Comparison of ENCODE assay signal across 13 cellular contexts in the genomic region with DNA sequence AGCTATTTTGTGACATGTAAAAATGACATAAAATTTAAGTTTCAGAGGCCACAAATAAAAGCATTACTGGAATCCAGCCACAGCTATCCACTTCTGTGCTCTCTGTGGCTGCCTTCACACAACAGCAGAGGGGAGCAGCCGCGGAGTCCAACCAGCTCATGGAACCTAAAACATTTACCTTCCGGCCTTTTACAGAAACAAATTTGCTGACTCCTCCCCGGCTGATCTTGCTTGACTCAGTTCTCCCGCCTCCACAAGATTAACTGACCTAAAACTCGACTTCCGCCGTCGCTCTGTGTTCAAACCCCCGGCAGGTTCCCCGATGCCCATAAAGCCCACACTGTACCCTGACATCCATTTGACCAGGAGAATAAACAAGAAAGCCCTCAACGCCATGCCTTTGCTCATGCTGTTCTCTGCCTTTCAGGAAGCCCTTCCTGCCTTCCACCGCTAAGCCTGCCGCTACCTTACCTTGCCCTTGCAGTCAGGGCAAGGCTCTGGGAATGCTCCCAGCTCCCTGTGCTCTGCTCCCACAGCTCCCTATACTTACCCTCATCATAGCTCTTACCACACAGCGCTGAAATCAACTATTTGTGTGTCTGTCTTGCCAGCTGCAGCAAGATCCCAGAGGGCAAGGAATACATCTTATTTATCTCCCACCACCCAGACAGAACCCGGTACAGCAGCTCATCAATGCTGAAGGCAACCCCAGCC. TPM values are rescaled to one million over a fixed set of nuclear protein-coding genes. Genes with fewer than 3 reads are reported as not detected.
DNase-seq lines count a peak whose midpoint lies in the region; ATAC-seq and TF ChIP-seq lines count a peak whose summit lies in the region.
"Had no signal": no experiment of that assay in that cellular context is flagged by ENCODE, and none has a peak within 500 bp of the region (broad histone marks: within the 10 kb centered on the region; RNA-seq: fewer than 3 reads in every experiment).

No MANE protein-coding gene starts in this region.

- no peaks in the 10 kb centered on the region for H3K9me3 ChIP-seq in CD4-positive, alpha-beta T cell (ENCODE audit: control insufficient read depth, low read length)
- H3K9me3 ChIP-seq: ovary, uterus had no signal

- H3K4me3 Mint-ChIP-seq in memory B cell, result peak overlapping the region; percentile 55
- no peak overlapping the region for H3K4me3 Mint-ChIP-seq in CD4-positive, alpha-beta T cell

- POLR2A ChIA-PET in CD4-positive, alpha-beta T cell (lab: Charles Lee), result no interaction called here

- peaks cover 8% of the 10 kb centered on the region for H3K36me3 Mint-ChIP-seq in memory B cell
- no peaks in the 10 kb centered on the region for H3K36me3 Mint-ChIP-seq in CD4-positive, alpha-beta T cell (ENCODE audit: low read depth)

- intact Hi-C loops in Right ventricle myocardium inferior (cut with DNase I), result loop anchor here (5.0 kb wide), 1 partner anchor 67 kb away; no protein-coding TSS in a partner anchor
- intact Hi-C loops in cardiac septum (cut with DNase I), result no loop called here
- intact Hi-C loops in CD4-positive, alpha-beta T cell (cut with DNase I, micrococcal nuclease), result no loop called here

- ATAC-seq in Right ventricle myocardium inferior (peak; percentile 57), memory B cell (ENCODE audit: low read depth) (no peak), HG02759 (IDR thresholded peaks at IDR 0.05; ENCODE audit: unreplicated experiment) (no peak), GM18511 (IDR thresholded peaks at IDR 0.05; ENCODE audit: unreplicated experiment) (no peak)
- no peak for ATAC-seq in CD4-positive, alpha-beta T cell (ENCODE audit: poor library complexity)

- peak overlapping the region; percentile 52 for H3K27ac ChIP-seq in angular gyrus (ENCODE audit: low read depth, low read length)
- no peak overlapping the region for H3K27ac ChIP-seq in CD4-positive, alpha-beta T cell (ENCODE audit: low read depth, low read length)
- H3K27ac ChIP-seq: uterus had no signal

- H3K4me1 Mint-ChIP-seq in memory B cell, result peaks cover 69% of the 10 kb centered on the region
- peaks cover 5% of the 10 kb centered on the region for H3K4me1 Mint-ChIP-seq in CD4-positive, alpha-beta T cell (ENCODE audit: low read depth)

- H3K9me3 Mint-ChIP-seq in memory B cell, result no peaks in the 10 kb centered on the region
- H3K9me3 Mint-ChIP-seq in CD4-positive, alpha-beta T cell, result no peaks in the 10 kb centered on the region

- peak overlapping the region; percentile 87 for H3K27ac Mint-ChIP-seq in memory B cell
- H3K27ac Mint-ChIP-seq in CD4-positive, alpha-beta T cell, result no peak overlapping the region

- TF ChIP-seq CTCF in CD4-positive, alpha-beta T cell (IDR thresholded peaks at IDR 0.05), result no peak

- DNase-seq in Right ventricle myocardium inferior (ENCODE audit: missing footprints), result no peak
- DNase-seq in cardiac septum (ENCODE audit: low spot score), result no peak
- DNase-seq in memory B cell (ENCODE audit: low spot score in 2 of 2), result no peak
- DNase-seq in HuH-7.5 (ENCODE audit: low spot score), result no peak
- no peak for DNase-seq in CD4-positive, alpha-beta T cell
- DNase-seq: effector CD4-positive, alpha-beta T cell; ovary; SHP77; stimulated activated CD8-positive, alpha-beta memory T cell treated with anti-CD3 and anti-CD28 coated beads, Interleukin-4, amount 100 ng/mL, for 48 hours; uterus had no signal

- no peaks in the 10 kb centered on the region for H3K27me3 Mint-ChIP-seq in memory B cell
- H3K27me3 Mint-ChIP-seq in CD4-positive, alpha-beta T cell, result no peaks in the 10 kb centered on the region

- CTCF ChIA-PET in CD4-positive, alpha-beta T cell (lab: Charles Lee), result no interaction called here

- H3K27me3 ChIP-seq in CD4-positive, alpha-beta T cell (ENCODE audit: control insufficient read depth, insufficient read depth, low read length), result no peaks in the 10 kb centered on the region
- H3K27me3 ChIP-seq: ovary, uterus had no signal

RNA-seq across cellular contexts. Expression of gene MICAL3, which starts 35.4 kb away (rescaled TPM):
- total RNA-seq in Right ventricle myocardium inferior (85.7 TPM), cardiac septum (126 TPM)
- total RNA-seq in CD4-positive, alpha-beta T cell, result 1 to 10 TPM; 9.4 to 9.9 TPM
